ENCODE assay signal across 16 cellular contexts in the genomic region with DNA sequence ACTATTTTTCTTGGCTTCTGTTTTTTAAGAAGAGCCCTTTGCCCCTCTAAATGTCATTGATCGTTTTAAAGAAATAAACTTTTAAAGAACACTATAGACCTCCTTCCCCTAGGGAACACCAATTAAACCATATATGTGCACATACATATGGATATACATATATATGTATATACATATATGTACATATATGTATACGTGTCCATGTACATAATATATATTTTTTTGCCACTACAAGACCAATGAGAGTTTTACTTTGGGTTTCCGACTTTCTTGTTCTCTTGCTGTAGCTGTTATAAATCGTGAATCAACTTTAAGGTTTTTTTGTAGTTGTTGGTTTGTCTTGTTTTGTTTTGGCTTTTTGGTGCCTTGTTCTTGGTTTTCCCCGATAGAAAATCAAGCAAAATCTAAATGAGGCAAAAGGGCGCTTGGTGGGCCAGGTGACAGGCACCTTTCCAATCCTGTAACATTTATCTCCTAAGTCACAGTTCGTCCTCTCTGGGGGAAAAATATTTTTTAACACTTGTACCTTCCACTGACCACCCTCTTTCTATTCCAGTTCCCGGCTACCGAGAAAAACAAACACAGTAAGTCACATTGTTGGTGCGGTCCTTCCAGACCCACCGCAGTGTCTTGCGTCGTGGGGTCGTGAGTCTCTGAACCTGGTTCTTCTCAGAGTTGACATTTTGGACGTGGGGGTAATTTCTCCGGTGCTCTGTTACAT. TPM values are rescaled to one million over a fixed set of nuclear protein-coding genes. Genes with fewer than 3 reads are reported as not detected.
DNase-seq lines count a peak whose midpoint lies in the region; ATAC-seq and TF ChIP-seq lines count a peak whose summit lies in the region.
"Had no signal": no experiment of that assay in that cellular context is flagged by ENCODE, and none has a peak within 500 bp of the region (broad histone marks: within the 10 kb centered on the region; RNA-seq: fewer than 3 reads in every experiment).

No MANE protein-coding gene starts in this region.

- ATAC-seq in upper lobe of left lung (ENCODE audit: low FRiP score in 2 of 2), result no peak
- no peak for ATAC-seq in heart right ventricle
- ATAC-seq: GM12878; stimulated activated effector memory CD8-positive, alpha-beta T cell treated with anti-CD3 and anti-CD28 coated beads, Interleukin-12 subunit alpha, Interleukin-12 subunit beta, amount 100 ng/mL, for 72 hours had no signal

- no peaks in the 10 kb centered on the region for H3K9me3 Mint-ChIP-seq in activated naive CD8-positive, alpha-beta T cell (ENCODE audit: low read depth)
- H3K9me3 Mint-ChIP-seq in activated naive CD8-positive, alpha-beta T cell treated with anti-CD3 and anti-CD28 coated beads for 36 hours, result no peaks in the 10 kb centered on the region
- H3K9me3 Mint-ChIP-seq in progenitor cell of endocrine pancreas (ENCODE audit: low read depth), result no peaks in the 10 kb centered on the region
- H3K9me3 Mint-ChIP-seq: stimulated activated effector memory CD8-positive, alpha-beta T cell treated with anti-CD3 and anti-CD28 coated beads, Interleukin-12 subunit alpha, Interleukin-12 subunit beta, amount 100 ng/mL, for 72 hours had no signal

- no peak for TF ChIP-seq EP300 in esophagus muscularis mucosa (IDR thresholded peaks at IDR 0.05)
- TF ChIP-seq EP300 in upper lobe of left lung (IDR thresholded peaks at IDR 0.05), result no peak

- no peaks in the 10 kb centered on the region for H3K36me3 Mint-ChIP-seq in activated naive CD8-positive, alpha-beta T cell
- peaks cover 2% of the 10 kb centered on the region for H3K36me3 Mint-ChIP-seq in activated naive CD8-positive, alpha-beta T cell treated with anti-CD3 and anti-CD28 coated beads for 36 hours
- no peaks in the 10 kb centered on the region for H3K36me3 Mint-ChIP-seq in progenitor cell of endocrine pancreas (ENCODE audit: insufficient read depth)
- H3K36me3 Mint-ChIP-seq: stimulated activated effector memory CD8-positive, alpha-beta T cell treated with anti-CD3 and anti-CD28 coated beads, Interleukin-12 subunit alpha, Interleukin-12 subunit beta, amount 100 ng/mL, for 72 hours had no signal

- peaks cover 0 to 54% (median 2%) of the 10 kb centered on the region in 4 donors for H3K27me3 ChIP-seq in esophagus muscularis mucosa
- H3K27me3 ChIP-seq in muscle layer of colon (ENCODE audit: control insufficient read depth in 1 of 2, insufficient read depth in 2 of 2, low read length in 2 of 2), result peaks cover 0 to 4% of the 10 kb centered on the region in 2 donors
- H3K27me3 ChIP-seq in upper lobe of left lung, result peaks cover 0 to 32% (median 21%) of the 10 kb centered on the region in 4 donors
- H3K27me3 ChIP-seq in heart right ventricle, result peaks cover 38 to 100% (median 99%) of the 10 kb centered on the region in 7 donors

- H3K27ac Mint-ChIP-seq in activated naive CD8-positive, alpha-beta T cell, result peak overlapping the region; percentile 29
- no peak overlapping the region for H3K27ac Mint-ChIP-seq in activated naive CD8-positive, alpha-beta T cell treated with anti-CD3 and anti-CD28 coated beads for 36 hours
- no peak overlapping the region for H3K27ac Mint-ChIP-seq in progenitor cell of endocrine pancreas
- H3K27ac Mint-ChIP-seq: stimulated activated effector memory CD8-positive, alpha-beta T cell treated with anti-CD3 and anti-CD28 coated beads, Interleukin-12 subunit alpha, Interleukin-12 subunit beta, amount 100 ng/mL, for 72 hours had no signal

- H3K4me1 ChIP-seq in esophagus muscularis mucosa, result peaks cover 20 to 55% (median 44%) of the 10 kb centered on the region in 4 donors
- H3K4me1 ChIP-seq in muscle layer of colon (ENCODE audit: insufficient read depth, low read length), result peaks cover 27% of the 10 kb centered on the region
- peaks cover 14 to 37% (median 23%) of the 10 kb centered on the region in 4 donors for H3K4me1 ChIP-seq in upper lobe of left lung
- H3K4me1 ChIP-seq in heart right ventricle, result peaks cover 0 to 37% (median 21%) of the 10 kb centered on the region in 9 donors

- no peak overlapping the region for H3K4me3 Mint-ChIP-seq in activated naive CD8-positive, alpha-beta T cell
- H3K4me3 Mint-ChIP-seq in activated naive CD8-positive, alpha-beta T cell treated with anti-CD3 and anti-CD28 coated beads for 36 hours, result no peak overlapping the region
- no peak overlapping the region for H3K4me3 Mint-ChIP-seq in progenitor cell of endocrine pancreas (ENCODE audit: low read depth)
- H3K4me3 Mint-ChIP-seq: stimulated activated effector memory CD8-positive, alpha-beta T cell treated with anti-CD3 and anti-CD28 coated beads, Interleukin-12 subunit alpha, Interleukin-12 subunit beta, amount 100 ng/mL, for 72 hours had no signal

- WGBS in esophagus muscularis mucosa, result 15% methylated on average over 16 of the region's 16 CpGs
- WGBS in upper lobe of left lung, 2 donors, result 12 to 24% methylated on average over 16 of the region's 16 CpGs
- WGBS in heart right ventricle, 2 donors, result 17 to 27% methylated on average over 16 of the region's 16 CpGs

- no peak for DNase-seq in activated naive CD8-positive, alpha-beta T cell treated with anti-CD3 and anti-CD28 coated beads for 36 hours
- DNase-seq in esophagus muscularis mucosa (ENCODE audit: extremely low spot score) (no peak), upper lobe of left lung (no peak), COLO668 (lab: John Stamatoyannopoulos, UW; ENCODE audit: unreplicated experiment) (no peak), heart right ventricle (no peak), progenitor cell of endocrine pancreas (ENCODE audit: low spot score, unreplicated experiment) (no peak)
- DNase-seq: activated gamma-delta T cell treated with Interleukin-2 at 50 U/mL for 16 hours, NCI-H187 treated with DMSO at 0.1 percent for 48 hours, NCI-H510A, nucleus accumbens, SK-N-SH had no signal

- TF ChIP-seq POLR2A in esophagus muscularis mucosa (IDR thresholded peaks at IDR 0.05; ENCODE audit: low read depth) (no peak), upper lobe of left lung (IDR thresholded peaks at IDR 0.05) (no peak)

- peaks cover 15% of the 10 kb centered on the region for H3K4me1 Mint-ChIP-seq in activated naive CD8-positive, alpha-beta T cell (ENCODE audit: low read depth)
- H3K4me1 Mint-ChIP-seq in activated naive CD8-positive, alpha-beta T cell treated with anti-CD3 and anti-CD28 coated beads for 36 hours, result peaks cover 8% of the 10 kb centered on the region
- H3K4me1 Mint-ChIP-seq in progenitor cell of endocrine pancreas (ENCODE audit: low read depth), result peaks cover 2% of the 10 kb centered on the region

- H3K27ac ChIP-seq in esophagus muscularis mucosa (replicated peaks in 1 of 4), result peak overlapping the region; percentile 95 to 100 (median 98)
- H3K27ac ChIP-seq in muscle layer of colon (ENCODE audit: low read depth, low read length), result peak overlapping the region; percentile 97
- peak overlapping the region; percentile 75 to 97 (median 94) for H3K27ac ChIP-seq in upper lobe of left lung
- H3K27ac ChIP-seq in heart right ventricle, result no peak overlapping the region
- H3K27ac ChIP-seq: skin epidermis had no signal

- H3K36me3 ChIP-seq in esophagus muscularis mucosa (peaks cover 0 to 24% (median 13%) of the 10 kb centered on the region in 4 donors), muscle layer of colon (ENCODE audit: insufficient read depth, low read length) (peaks cover 17% of the 10 kb centered on the region), upper lobe of left lung (peaks cover 0 to 58% (median 3%) of the 10 kb centered on the region in 4 donors), heart right ventricle (no peaks in the 10 kb centered on the region)

- H3K9me3 ChIP-seq in esophagus muscularis mucosa, result no peaks in the 10 kb centered on the region
- no peaks in the 10 kb centered on the region for H3K9me3 ChIP-seq in muscle layer of colon (ENCODE audit: low read length)
- H3K9me3 ChIP-seq in upper lobe of left lung, result no peaks in the 10 kb centered on the region
- H3K9me3 ChIP-seq in heart right ventricle, result no peaks in the 10 kb centered on the region
- H3K9me3 ChIP-seq: SK-N-SH had no signal

- peaks cover 38% of the 10 kb centered on the region for H3K27me3 Mint-ChIP-seq in activated naive CD8-positive, alpha-beta T cell
- H3K27me3 Mint-ChIP-seq in activated naive CD8-positive, alpha-beta T cell treated with anti-CD3 and anti-CD28 coated beads for 36 hours, result peaks cover 88% of the 10 kb centered on the region
- H3K27me3 Mint-ChIP-seq in progenitor cell of endocrine pancreas, result peaks cover 83% of the 10 kb centered on the region

- TF ChIP-seq CTCF in esophagus muscularis mucosa (IDR thresholded peaks at IDR 0.05) (no peak), upper lobe of left lung (IDR thresholded peaks at IDR 0.05) (no peak), heart right ventricle (IDR thresholded peaks at IDR 0.05) (no peak), progenitor cell of endocrine pancreas (IDR thresholded peaks at IDR 0.05; ENCODE audit: unreplicated experiment) (no peak)

- peak overlapping the region; percentile 85 for H3K9ac ChIP-seq in muscle layer of colon (ENCODE audit: low read length)
- H3K9ac ChIP-seq: SK-N-SH had no signal

- intact Hi-C loops in esophagus muscularis mucosa (cut with DNase I) (loop anchor here (5.0 kb wide), 3 partner anchors 213 to 318 kb away; no protein-coding TSS in a partner anchor), heart right ventricle (cut with DNase I) (loop anchor here in 7 of 10 donors (5.0 to 10.0 kb wide), 5 partner anchors 163 to 700 kb away; no protein-coding TSS in a partner anchor)

- peak overlapping the region; percentile 81 to 91 (median 84) for H3K4me3 ChIP-seq in esophagus muscularis mucosa
- H3K4me3 ChIP-seq in muscle layer of colon (ENCODE audit: low read depth in 1 of 2, low read length in 2 of 2), result peak overlapping the region; percentile 69 to 93
- H3K4me3 ChIP-seq in upper lobe of left lung, result peak overlapping the region; percentile 22 to 66 (median 62)
- H3K4me3 ChIP-seq in heart right ventricle, result no peak overlapping the region
- H3K4me3 ChIP-seq: GM12878, skin epidermis had no signal

RNA-seq across cellular contexts. Expression of a gene that starts 4.5 kb away (rescaled TPM):
- total RNA-seq in activated naive CD8-positive, alpha-beta T cell treated with anti-CD3 and anti-CD28 coated beads for 36 hours, result not detected
- total RNA-seq in esophagus muscularis mucosa (10 to 100 TPM; 40.7 to 94.5 (median 69.3) TPM), upper lobe of left lung (10 to 100 TPM in 5 of 6 donors, 1 to 10 TPM in 1; 6.3 to 73.6 (median 24.5) TPM), heart right ventricle (under 1 TPM in 8 of 10 donors, not detected in 2; 0.08 to 0.38 (median 0.22) TPM), progenitor cell of endocrine pancreas (not detected in 2 replicates)
- under 1 TPM; 0.16 to 0.37 TPM for polyA plus RNA-seq in heart right ventricle
- total RNA-seq: GM12878 had no signal

RNA-seq across cellular contexts. Expression of a gene that starts 40.2 kb away (rescaled TPM):
- 10 to 100 TPM; 20.7 to 22.5 TPM for total RNA-seq in activated naive CD8-positive, alpha-beta T cell treated with anti-CD3 and anti-CD28 coated beads for 36 hours
- 10 to 100 TPM; 10.1 to 17.9 (median 15.5) TPM for total RNA-seq in esophagus muscularis mucosa
- 10 to 100 TPM; 13.8 to 39.8 (median 22.0) TPM for total RNA-seq in upper lobe of left lung
- 10 to 100 TPM in 8 of 10 donors, 1 to 10 TPM in 2; 8.9 to 13.1 (median 11.4) TPM for total RNA-seq in heart right ventricle
- 10 to 100 TPM in 1 of 2 donors, 1 to 10 TPM in 1; 5.1 to 11.3 TPM for polyA plus RNA-seq in heart right ventricle
- total RNA-seq in progenitor cell of endocrine pancreas, result 21.8 and 22.8 TPM in 2 replicates

RNA-seq across cellular contexts. Expression of a gene that starts 51.8 kb away (rescaled TPM):
- total RNA-seq in activated naive CD8-positive, alpha-beta T cell treated with anti-CD3 and anti-CD28 coated beads for 36 hours, result not detected
- total RNA-seq in esophagus muscularis mucosa, result 1 to 10 TPM in 2 of 4 donors, under 1 TPM in 2; 0.71 to 1.7 (median 1.1) TPM
- 1 to 10 TPM in 1 of 6 donors, under 1 TPM in 3, not detected in 2; 0.39 to 1.9 (median 0.56) TPM for total RNA-seq in upper lobe of left lung
- 1 to 10 TPM in 8 of 10 donors, under 1 TPM in 2; 0.66 to 2.2 (median 1.9) TPM for total RNA-seq in heart right ventricle
- polyA plus RNA-seq in heart right ventricle, result 1 to 10 TPM; 1.2 to 1.3 TPM
- total RNA-seq in progenitor cell of endocrine pancreas, result 0.11 TPM in 1 of 2 replicates, not detected in the other
- total RNA-seq: GM12878 had no signal
- polyA plus RNA-seq: GM12878 had no signal

Comparison
In these comparisons a context has a peak if more than half of its experiments do, and no peak if none do; other contexts are left out.
1. H3K27ac ChIP-seq: peak in esophagus muscularis mucosa (4 of 4), muscle layer of colon (single experiment) and upper lobe of left lung (4 of 4); none in heart right ventricle (0 of 10).
2. H3K4me3 ChIP-seq: peak in esophagus muscularis mucosa (4 of 4), muscle layer of colon (2 of 2) and upper lobe of left lung (4 of 4); none in heart right ventricle (0 of 10).